Comparison of ENCODE assay signal across 8 cellular contexts in the genomic region with DNA sequence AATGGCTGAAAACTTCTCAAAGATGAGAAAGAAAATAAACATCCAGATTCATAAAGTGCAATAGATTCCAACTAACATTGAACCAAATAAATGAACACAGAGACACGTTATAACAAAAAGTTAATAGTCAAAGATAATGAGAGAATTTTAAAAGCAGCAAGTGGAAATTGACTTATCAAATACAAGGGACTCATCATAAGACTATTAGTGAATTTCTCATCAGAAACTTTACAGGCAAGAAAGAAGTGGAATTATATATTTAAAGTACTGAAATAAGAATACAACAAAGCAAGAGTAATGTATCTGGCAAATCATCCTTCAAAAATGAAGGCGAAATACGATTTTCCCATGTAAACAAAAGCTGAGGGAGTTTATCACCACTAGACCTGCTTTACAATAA.
"Had no signal": no experiment of that assay in that cellular context is flagged by ENCODE, and none has a peak within 500 bp of the region (broad histone marks: within the 10 kb centered on the region; RNA-seq: fewer than 3 reads in every experiment).

No MANE protein-coding gene starts in this region.

- FAIRE-seq: G401.6, GM12878, GM12891, GM12892, GM18507, GM19239 had no signal

- DNase-seq: GDM1, GF-D8 had no signal

- H3K4me3 ChIP-seq: GM12878 had no signal
